Comparison of ENCODE assay signal across 2 cellular contexts in the genomic region with DNA sequence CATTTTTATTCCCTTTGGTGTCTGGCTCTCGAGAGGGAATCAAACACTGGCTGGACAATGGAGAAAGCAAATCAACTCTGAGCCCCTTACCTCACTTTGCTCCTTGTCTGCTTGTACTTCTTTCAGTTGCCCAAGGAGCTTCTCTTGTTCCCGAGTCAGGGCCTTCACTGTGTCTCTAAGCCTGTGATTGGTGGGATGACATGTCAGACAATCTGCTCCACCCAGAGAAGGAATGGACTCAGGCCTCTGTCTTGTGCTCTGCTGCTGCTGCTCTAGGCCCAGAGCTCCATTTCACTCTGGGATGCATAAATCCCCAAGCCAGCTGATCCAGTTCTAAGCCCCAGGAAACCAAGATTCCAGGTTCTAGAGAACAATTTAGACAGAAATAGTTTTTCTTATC.
TF ChIP-seq lines count a peak whose summit lies in the region.

No MANE protein-coding gene starts in this region.

TF ChIP-seq in WTC11, 78 proteins besides CTCF, POLR2A, EP300 and RAD21:
- TF ChIP-seq NFYB (CRISPR knock-in tag; conservative IDR thresholded peaks at IDR 0.05; ENCODE audit: low read depth) (0 out of 2 replicates have a peak, but pooled peaks have one; percentile 24), RORB (CRISPR knock-in tag; IDR thresholded peaks at IDR 0.05) (no peak)

TF ChIP-seq in HepG2, 621 proteins besides CTCF, POLR2A, EP300 and RAD21:
- no peak for TF ChIP-seq HDAC2 (CRISPR knock-in tag; IDR thresholded peaks at IDR 0.05)
- TF ChIP-seq, protein P1, sequence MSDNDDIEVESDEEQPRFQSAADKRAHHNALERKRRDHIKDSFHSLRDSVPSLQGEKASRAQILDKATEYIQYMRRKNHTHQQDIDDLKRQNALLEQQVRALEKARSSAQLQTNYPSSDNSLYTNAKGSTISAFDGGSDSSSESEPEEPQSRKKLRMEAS (IDR thresholded peaks at IDR 0.05): no peak
